ENCODE assay signal across 8 cellular contexts in the genomic region with DNA sequence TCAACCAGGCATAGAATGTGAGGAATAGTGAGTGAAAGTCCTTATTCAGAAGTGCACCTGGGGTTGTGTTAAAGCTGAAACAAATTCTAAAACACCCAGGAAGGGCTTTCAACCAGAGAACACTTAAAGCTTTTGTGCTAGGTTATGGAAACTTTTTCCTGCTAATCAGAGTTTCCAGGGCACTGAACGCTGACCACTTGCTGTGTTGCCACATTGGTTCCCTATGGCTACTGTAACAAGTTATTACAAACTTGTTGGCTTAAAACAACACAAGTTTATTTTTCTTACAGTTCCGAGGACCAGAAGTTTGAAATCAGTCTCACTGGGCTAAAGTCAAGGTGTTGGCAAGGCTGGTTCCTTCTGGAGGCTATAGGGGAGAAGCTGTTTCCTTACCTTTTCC.
"Had no signal": no experiment of that assay in that cellular context is flagged by ENCODE, and none has a peak within 500 bp of the region (broad histone marks: within the 10 kb centered on the region; RNA-seq: fewer than 3 reads in every experiment).

No MANE protein-coding gene starts in this region.

- DNase-seq: GM23248, GOT3, H7, H9, HCEC 1CT, HFFc6 had no signal

- H3K36me3 ChIP-seq: HAP-1 had no signal

- H3K4me1 ChIP-seq: HAP-1 had no signal

- H3K27ac ChIP-seq: GM23248 had no signal

- H3K4me3 ChIP-seq: GM23248, GM23338, HAP-1 had no signal

- H3K9me3 ChIP-seq: HAP-1 had no signal
